In genomic region chr6:164039954-164040375, GRCh38 we compare ENCODE assay signal across 1 cellular context.
A peak's percentile ranks its signal among the peaks of the same experiment; 100 is the strongest.
TF ChIP-seq lines count a peak whose summit lies in the region.

No MANE protein-coding gene starts in this region.

TF ChIP-seq in K562, 482 proteins besides CTCF, POLR2A, EP300 and RAD21 (continued from another document and continues in another):
- TF ChIP-seq MGA (IDR thresholded peaks at IDR 0.05) (peak; percentile 75), MAX (CRISPR knock-in tag; IDR thresholded peaks at IDR 0.05) (peak; percentile 61), FOXO4 (CRISPR knock-in tag; IDR thresholded peaks at IDR 0.05) (no peak), KDM2B (CRISPR knock-in tag; IDR thresholded peaks at IDR 0.05) (no peak), ATF1 (CRISPR knock-in tag; IDR thresholded peaks at IDR 0.05) (no peak), ATF1 (tag; IDR thresholded peaks at IDR 0.05) (0 out of 2 replicates have a peak, but pooled peaks have one; percentile 17), RBFOX2 (IDR thresholded peaks at IDR 0.05; ENCODE audit: low read depth, low read length) (peak; percentile 63), NFXL1 (CRISPR knock-in tag; IDR thresholded peaks at IDR 0.05) (no peak), ZBTB5 (IDR thresholded peaks at IDR 0.05) (no peak), PTBP1 (IDR thresholded peaks at IDR 0.05; ENCODE audit: low read depth, low read length) (no peak), ZBED1 (IDR thresholded peaks at IDR 0.05) (no peak), POLR2AphosphoS2 (IDR thresholded peaks at IDR 0.05; ENCODE audit: low read length) (no peak), CEBPB (tag; IDR thresholded peaks at IDR 0.05) (no peak), ARID2 (IDR thresholded peaks at IDR 0.05) (no peak), CHCHD3 (CRISPR knock-in tag; IDR thresholded peaks at IDR 0.05) (no peak), ID3 (CRISPR knock-in tag; IDR thresholded peaks at IDR 0.05) (no peak), ID3 (tag; IDR thresholded peaks at IDR 0.05) (no peak), ZKSCAN1 (IDR thresholded peaks at IDR 0.05; ENCODE audit: low read depth, low read length) (no peak), CLOCK (CRISPR knock-in tag; IDR thresholded peaks at IDR 0.05; ENCODE audit: borderline replicate concordance) (no peak), POLR2B (IDR thresholded peaks at IDR 0.05; ENCODE audit: low read depth, partially characterized antibody) (peak; percentile 83), KDM5B (IDR thresholded peaks at IDR 0.05; ENCODE audit: insufficient replicate concordance, low read depth, low read length) (no peak), ZNF589 (CRISPR knock-in tag; IDR thresholded peaks at IDR 0.05; ENCODE audit: low read depth) (no peak), ZNF561 (CRISPR knock-in tag; conservative IDR thresholded peaks at IDR 0.05) (no peak), HDAC3 (IDR thresholded peaks at IDR 0.05; ENCODE audit: borderline replicate concordance, partially characterized antibody) (no peak), PYGO2 (tag; IDR thresholded peaks at IDR 0.05) (no peak), SUPT5H (IDR thresholded peaks at IDR 0.05) (no peak), HMGN3 (IDR thresholded peaks at IDR 0.05; ENCODE audit: borderline replicate concordance, extremely low read depth, insufficient read length, low read depth, low read length) (peak; percentile 44), MAZ (CRISPR knock-in tag; conservative IDR thresholded peaks at IDR 0.05 in 1 of 2, IDR thresholded peaks at IDR 0.05 in 1 of 2) (peak in 1 of 2 experiments; percentile 36; a peak in 1 of 4 replicates), KDM4B (IDR thresholded peaks at IDR 0.05; ENCODE audit: borderline replicate concordance in 2 of 2, low read depth in 1 of 2) (peak in 1 of 2 experiments; percentile 74; a peak in 1 of 4 replicates), OTX1 (CRISPR knock-in tag; IDR thresholded peaks at IDR 0.05) (no peak), GATAD2A (IDR thresholded peaks at IDR 0.05) (no peak), NRF1 (conservative IDR thresholded peaks at IDR 0.05 in 1 of 2, IDR thresholded peaks at IDR 0.05 in 1 of 2) (peak; percentile 98 to 99), KHSRP (IDR thresholded peaks at IDR 0.05) (no peak), ELK3 (CRISPR knock-in tag; IDR thresholded peaks at IDR 0.05) (no peak), HSF4 (CRISPR knock-in tag; IDR thresholded peaks at IDR 0.05; ENCODE audit: borderline replicate concordance) (no peak), BCOR (IDR thresholded peaks at IDR 0.05) (no peak), ZNF280B (CRISPR knock-in tag; IDR thresholded peaks at IDR 0.05) (no peak), NFE2L1 (tag; IDR thresholded peaks at IDR 0.05; ENCODE audit: borderline replicate concordance, low read depth) (no peak), USF1 (CRISPR knock-in tag; IDR thresholded peaks at IDR 0.05) (peak; percentile 44; the same call in 1 of the 2 replicates), XRCC4 (IDR thresholded peaks at IDR 0.05; ENCODE audit: extremely low read depth, insufficient read depth, insufficient read length) (no peak), NFE2 (IDR thresholded peaks at IDR 0.05; ENCODE audit: low read depth) (no peak), ZNF146 (CRISPR knock-in tag; IDR thresholded peaks at IDR 0.05; ENCODE audit: unreplicated experiment) (no peak), FOXM1 (IDR thresholded peaks at IDR 0.05; ENCODE audit: low read depth) (no peak), FOXM1 (CRISPR knock-in tag; IDR thresholded peaks at IDR 0.05; ENCODE audit: low read depth) (no peak), SAFB (IDR thresholded peaks at IDR 0.05; ENCODE audit: borderline replicate concordance, low read depth, low read length) (no peak)
